Comparison of ENCODE assay signal across 11 cellular contexts in genomic region chr5:87116821-87117512, GRCh38.
A peak's percentile ranks its signal among the peaks of the same experiment; 100 is the strongest.
DNase-seq lines count a peak whose midpoint lies in the region; ATAC-seq, FAIRE-seq and TF ChIP-seq lines count a peak whose summit lies in the region.
"Had no signal": no experiment of that assay in that cellular context is flagged by ENCODE, and none has a peak within 500 bp of the region (broad histone marks: within the 10 kb centered on the region; RNA-seq: fewer than 3 reads in every experiment).

No MANE protein-coding gene starts in this region.

- peak overlapping the region; percentile 15 to 40 for H3K27ac Mint-ChIP-seq in natural killer cell treated with Interleukin-12 subunit alpha and Interleukin-12 subunit beta and Interleukin-15 and Interleukin-18, amount 100 ng/mL, for 72 hours
- H3K27ac Mint-ChIP-seq in natural killer cell = no peak overlapping the region
- H3K27ac Mint-ChIP-seq in stimulated activated naive CD8-positive, alpha-beta T cell treated with anti-CD3 and anti-CD28 coated beads, Interleukin-15, amount 100 ng/mL, for 72 hours = no peak overlapping the region

- no peak overlapping the region for H3K9ac ChIP-seq in HepG2 (ENCODE audit: insufficient read depth, low read depth, low read length)

- no peak for TF ChIP-seq RAD21 in HepG2 (CRISPR knock-in tag; IDR thresholded peaks at IDR 0.05)

- ATAC-seq in natural killer cell treated with Interleukin-12 subunit alpha and Interleukin-12 subunit beta and Interleukin-15 and Interleukin-18, amount 100 ng/mL, for 72 hours = peak in 1 of 2 donors; percentile 65
- ATAC-seq in natural killer cell = no peak
- peak; percentile 83 for ATAC-seq in HG02840 (IDR thresholded peaks at IDR 0.05; ENCODE audit: low FRiP score, unreplicated experiment)
- peak; percentile 73 for ATAC-seq in stimulated activated naive CD8-positive, alpha-beta T cell treated with anti-CD3 and anti-CD28 coated beads, Interleukin-15, amount 100 ng/mL, for 72 hours
- ATAC-seq in HepG2 = no peak

- TF ChIP-seq CTCF in natural killer cell (IDR thresholded peaks at IDR 0.05) (no peak), sigmoid colon (IDR thresholded peaks at IDR 0.05) (no peak), HepG2 (CRISPR knock-in tag; IDR thresholded peaks at IDR 0.05) (no peak)

- H3K36me3 ChIP-seq in sigmoid colon (no peaks in the 10 kb centered on the region), HepG2 (replicated peaks in 1 of 2; ENCODE audit: control insufficient read depth in 1 of 2, insufficient read depth in 2 of 2, low read length in 2 of 2) (no peaks in the 10 kb centered on the region)

- H3K27me3 ChIP-seq in sigmoid colon (no peaks in the 10 kb centered on the region), HepG2 (ENCODE audit: control insufficient read depth in 1 of 2, insufficient read depth in 2 of 2, low read length in 2 of 2) (no peaks in the 10 kb centered on the region)

- H3K36me3 Mint-ChIP-seq in natural killer cell treated with Interleukin-12 subunit alpha and Interleukin-12 subunit beta and Interleukin-15 and Interleukin-18, amount 100 ng/mL, for 72 hours = no peaks in the 10 kb centered on the region
- H3K36me3 Mint-ChIP-seq in natural killer cell = no peaks in the 10 kb centered on the region
- H3K36me3 Mint-ChIP-seq: CD4-positive, CD25-positive, alpha-beta regulatory T cell; IgD-negative memory B cell had no signal

- no peak overlapping the region for H3K4me2 ChIP-seq in HepG2 (ENCODE audit: low read depth, low read length)

- H3K27ac ChIP-seq in sigmoid colon (no peak overlapping the region), HepG2 (ENCODE audit: extremely low read length, insufficient read depth, low read length) (no peak overlapping the region)

- intact Hi-C loops in natural killer cell (cut with micrococcal nuclease) = no loop called here
- intact Hi-C loops in sigmoid colon (cut with DNase I) = no loop called here
- intact Hi-C loops in HepG2 (cut with micrococcal nuclease; ENCODE audit: unreplicated experiment) = no loop called here

- peaks cover 7% of the 10 kb centered on the region for H3K9me3 Mint-ChIP-seq in natural killer cell treated with Interleukin-12 subunit alpha and Interleukin-12 subunit beta and Interleukin-15 and Interleukin-18, amount 100 ng/mL, for 72 hours
- peaks cover 0 to 2% of the 10 kb centered on the region in 2 donors for H3K9me3 Mint-ChIP-seq in natural killer cell
- H3K9me3 Mint-ChIP-seq in stimulated activated naive CD8-positive, alpha-beta T cell treated with anti-CD3 and anti-CD28 coated beads, Interleukin-15, amount 100 ng/mL, for 72 hours = no peaks in the 10 kb centered on the region
- H3K9me3 Mint-ChIP-seq: IgD-negative memory B cell had no signal

- no peak for DNase-seq in natural killer cell treated with Interleukin-12 subunit alpha and Interleukin-12 subunit beta and Interleukin-15 and Interleukin-18, amount 100 ng/mL, for 72 hours (ENCODE audit: low spot score)
- DNase-seq in natural killer cell (no peak), NCI-H226 (peak; percentile 35), SKM-1 (lab: John Stamatoyannopoulos, UW; ENCODE audit: unreplicated experiment) (no peak), sigmoid colon (no peak), HepG2 (ENCODE audit: low spot score) (no peak)
- peak; percentile 3 to 17 for DNase-seq in stimulated activated naive CD8-positive, alpha-beta T cell treated with anti-CD3 and anti-CD28 coated beads, Interleukin-15, amount 100 ng/mL, for 72 hours
- DNase-seq: cortex of kidney had no signal

- no peak for TF ChIP-seq EP300 in sigmoid colon (IDR thresholded peaks at IDR 0.05)
- no peak for TF ChIP-seq EP300 in HepG2 (IDR thresholded peaks at IDR 0.05; ENCODE audit: low read depth in 2 of 2, low read length in 2 of 2)
- TF ChIP-seq EP300 in HepG2 (CRISPR knock-in tag; IDR thresholded peaks at IDR 0.05; ENCODE audit: borderline replicate concordance) = no peak

- H3K9me3 ChIP-seq in sigmoid colon (no peaks in the 10 kb centered on the region), HepG2 (ENCODE audit: low read length) (no peaks in the 10 kb centered on the region)

- peak overlapping the region; percentile 4 for H3K4me3 Mint-ChIP-seq in natural killer cell treated with Interleukin-12 subunit alpha and Interleukin-12 subunit beta and Interleukin-15 and Interleukin-18, amount 100 ng/mL, for 72 hours
- no peak overlapping the region for H3K4me3 Mint-ChIP-seq in natural killer cell
- H3K4me3 Mint-ChIP-seq in stimulated activated naive CD8-positive, alpha-beta T cell treated with anti-CD3 and anti-CD28 coated beads, Interleukin-15, amount 100 ng/mL, for 72 hours = peak overlapping the region; percentile 47 to 50
- H3K4me3 Mint-ChIP-seq: CD4-positive, CD25-positive, alpha-beta regulatory T cell; IgD-negative memory B cell had no signal

- no peak for TF ChIP-seq POLR2A in sigmoid colon (IDR thresholded peaks at IDR 0.05)
- no peak for TF ChIP-seq POLR2A in HepG2 (IDR thresholded peaks at IDR 0.05; ENCODE audit: insufficient read depth in 1 of 2, low read depth in 2 of 2, low read length in 2 of 2)

- no peaks in the 10 kb centered on the region for H4K20me1 ChIP-seq in HepG2 (ENCODE audit: insufficient read depth, low read length)

- POLR2A ChIA-PET in HepG2 (lab: Yijun Ruan, JAX) = no interaction called here

- no TSS peak for BruUV-seq in HepG2 (replicated peaks; lab: Mats Ljungman, UMichigan)

- H3K4me1 ChIP-seq in sigmoid colon = peaks cover 0 to 7% (median 0%) of the 10 kb centered on the region in 4 donors
- H3K4me1 ChIP-seq in HepG2 (ENCODE audit: insufficient read depth, low read length) = peaks cover 7% of the 10 kb centered on the region; the same call in 1 of the 2 replicates

- no peak for FAIRE-seq in HepG2 (lab: Jason Lieb, UNC)

- no peak overlapping the region for H2AFZ ChIP-seq in HepG2 (ENCODE audit: low read length)

- in situ Hi-C loops in HepG2 (cut with HindIII; ENCODE audit: extremely low pct_ligation_motif_present, low pct_unique_long_range_greater_than_20kb) = no loop called here

- no peaks in the 10 kb centered on the region for H3K79me2 ChIP-seq in HepG2 (ENCODE audit: insufficient read depth, low read length)

- 55 to 72% methylated on average over 2 of the region's 2 CpGs for WGBS in sigmoid colon, 2 donors
- 0% methylated on average over 2 of the region's 2 CpGs for WGBS in HepG2 (ENCODE audit: low lambda C conversion rate)

- peaks cover 37 to 62% of the 10 kb centered on the region in 2 donors for H3K4me1 Mint-ChIP-seq in natural killer cell treated with Interleukin-12 subunit alpha and Interleukin-12 subunit beta and Interleukin-15 and Interleukin-18, amount 100 ng/mL, for 72 hours (ENCODE audit: low read depth in 2 of 2)
- H3K4me1 Mint-ChIP-seq in natural killer cell = peaks cover 39 to 51% of the 10 kb centered on the region in 2 donors
- peaks cover 70% of the 10 kb centered on the region for H3K4me1 Mint-ChIP-seq in stimulated activated naive CD8-positive, alpha-beta T cell treated with anti-CD3 and anti-CD28 coated beads, Interleukin-15, amount 100 ng/mL, for 72 hours

- CTCF ChIA-PET in HepG2 (lab: Yijun Ruan, JAX; ENCODE audit: low intra/inter-chr PET ratio, low total read pairs) = no interaction called here

- H3K27me3 Mint-ChIP-seq in natural killer cell treated with Interleukin-12 subunit alpha and Interleukin-12 subunit beta and Interleukin-15 and Interleukin-18, amount 100 ng/mL, for 72 hours = no peaks in the 10 kb centered on the region
- no peaks in the 10 kb centered on the region for H3K27me3 Mint-ChIP-seq in natural killer cell (ENCODE audit: low read depth in 2 of 2)
- no peaks in the 10 kb centered on the region for H3K27me3 Mint-ChIP-seq in stimulated activated naive CD8-positive, alpha-beta T cell treated with anti-CD3 and anti-CD28 coated beads, Interleukin-15, amount 100 ng/mL, for 72 hours
- H3K27me3 Mint-ChIP-seq: CD4-positive, CD25-positive, alpha-beta regulatory T cell; IgD-negative memory B cell had no signal

- H3K4me3 ChIP-seq in sigmoid colon (no peak overlapping the region), HepG2 (replicated peaks in 1 of 3; ENCODE audit: insufficient read depth in 1 of 3, low read depth in 2 of 3, low read length in 3 of 3) (no peak overlapping the region)

TF ChIP-seq in HepG2, 621 proteins besides CTCF, POLR2A, EP300 and RAD21 (continues in another document):
- TF ChIP-seq POLR2AphosphoS5 (IDR thresholded peaks at IDR 0.05; ENCODE audit: low read depth, low read length) (no peak), HES4 (CRISPR knock-in tag; IDR thresholded peaks at IDR 0.05; ENCODE audit: borderline replicate concordance) (no peak), DPF2 (CRISPR knock-in tag; IDR thresholded peaks at IDR 0.05; ENCODE audit: borderline replicate concordance, low read depth) (no peak), FUBP1 (CRISPR knock-in tag; IDR thresholded peaks at IDR 0.05; ENCODE audit: borderline replicate concordance) (no peak), ZC3H13 (CRISPR knock-in tag; IDR thresholded peaks at IDR 0.05) (no peak), ZNF597 (CRISPR knock-in tag; IDR thresholded peaks at IDR 0.05) (no peak), MEF2D (CRISPR knock-in tag; IDR thresholded peaks at IDR 0.05) (no peak), ASH2L (IDR thresholded peaks at IDR 0.05; ENCODE audit: insufficient read length, low read depth, low read length) (no peak)

Comparison
In these comparisons a context has a peak if more than half of its experiments do, and no peak if none do; other contexts are left out.
1. H3K27ac Mint-ChIP-seq: peak in natural killer cell treated with Interleukin-12 subunit alpha and Interleukin-12 subunit beta and Interleukin-15 and Interleukin-18, amount 100 ng/mL, for 72 hours (2 of 2); none in natural killer cell (0 of 2) and stimulated activated naive CD8-positive, alpha-beta T cell treated with anti-CD3 and anti-CD28 coated beads, Interleukin-15, amount 100 ng/mL, for 72 hours (0 of 2).
2. ATAC-seq: peak in HG02840 (single experiment) and stimulated activated naive CD8-positive, alpha-beta T cell treated with anti-CD3 and anti-CD28 coated beads, Interleukin-15, amount 100 ng/mL, for 72 hours (single experiment); none in natural killer cell (0 of 3) and HepG2 (single experiment).
3. DNase-seq: peak in NCI-H226 (single experiment) and stimulated activated naive CD8-positive, alpha-beta T cell treated with anti-CD3 and anti-CD28 coated beads, Interleukin-15, amount 100 ng/mL, for 72 hours (2 of 2); none in natural killer cell treated with Interleukin-12 subunit alpha and Interleukin-12 subunit beta and Interleukin-15 and Interleukin-18, amount 100 ng/mL, for 72 hours (single experiment), natural killer cell (single experiment), SKM-1 (single experiment), sigmoid colon (single experiment) and HepG2 (single experiment).